ENCODE assay signal across 7 cellular contexts in the genomic region with DNA sequence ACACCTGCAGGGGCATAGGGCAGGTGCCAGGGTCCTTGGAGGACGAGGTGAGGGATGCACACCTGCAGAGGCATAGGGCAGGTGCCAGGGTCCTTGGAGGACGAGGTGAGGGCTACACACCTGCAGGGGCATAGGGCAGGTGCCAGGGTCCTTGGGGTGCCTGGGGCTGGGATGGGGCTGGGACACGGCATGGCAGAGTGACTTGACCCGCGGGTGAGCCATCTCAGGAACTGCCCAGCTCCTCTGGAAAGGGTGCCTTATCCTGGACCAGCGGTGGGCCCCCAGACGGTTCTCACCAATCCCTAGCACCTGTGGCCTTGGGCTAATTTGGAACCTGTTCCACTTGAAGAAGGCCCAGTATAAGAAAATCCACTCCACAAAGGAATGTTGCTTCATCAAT. TPM values are rescaled to one million over a fixed set of nuclear protein-coding genes. Genes with fewer than 3 reads are reported as not detected.
"Had no signal": no experiment of that assay in that cellular context is flagged by ENCODE, and none has a peak within 500 bp of the region (broad histone marks: within the 10 kb centered on the region; RNA-seq: fewer than 3 reads in every experiment).

No MANE protein-coding gene starts in this region.

RNA-seq across cellular contexts. Expression of a gene that starts 3.0 kb away (rescaled TPM):
- total RNA-seq: LHCN-M2, MCF 10A, Peyer's patch, Right ventricle myocardium inferior, RPMI7951, SJCRH30 had no signal

RNA-seq across cellular contexts. Expression of a gene that starts 49.7 kb away (rescaled TPM):
- total RNA-seq: HT-29, MCF 10A had no signal
